1 cellular context compared by ENCODE assay signal in the genomic region with DNA sequence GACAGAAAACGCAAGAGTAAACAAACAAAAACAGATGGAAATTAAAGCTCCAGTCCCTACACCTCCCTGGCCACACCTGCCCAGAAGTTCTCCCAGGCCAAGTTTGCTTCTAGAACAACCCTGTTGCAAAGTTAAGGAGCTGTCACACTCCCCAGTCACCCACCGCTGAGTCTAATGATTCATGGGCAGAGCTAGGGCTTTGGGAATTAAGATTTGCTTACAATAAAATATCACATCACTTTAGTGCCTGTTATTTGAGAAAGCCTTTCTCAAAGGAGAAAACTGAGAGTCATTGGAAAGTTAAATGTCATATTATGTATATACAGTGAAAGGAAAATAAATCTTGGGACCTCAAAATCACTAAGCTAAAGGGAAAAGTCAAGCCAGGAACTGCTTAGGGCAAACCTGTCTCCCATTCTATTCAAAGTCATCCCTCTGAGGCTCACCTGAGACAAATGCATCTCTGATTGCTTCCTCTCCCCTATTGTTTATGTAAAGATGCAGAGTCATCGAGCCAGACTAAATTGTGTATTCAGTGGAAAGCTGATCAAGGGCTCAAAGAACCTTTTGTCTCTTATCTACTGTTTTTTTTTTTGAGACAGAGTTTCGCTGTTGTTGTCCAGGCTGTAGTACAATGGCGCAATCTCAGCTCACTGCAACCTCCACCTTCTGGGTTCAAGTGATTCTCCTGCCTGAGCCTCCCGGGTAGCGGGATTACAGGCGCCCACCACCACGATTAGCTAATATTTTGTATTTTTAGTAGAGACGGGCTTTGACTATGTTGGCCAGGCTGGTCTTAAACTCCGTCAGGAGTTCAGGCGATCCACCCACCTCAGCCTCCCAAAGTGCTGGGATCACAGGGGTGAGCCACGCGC.
TF ChIP-seq lines count a peak whose summit lies in the region.

No MANE protein-coding gene starts in this region.

TF ChIP-seq in HepG2, 621 proteins besides CTCF, POLR2A, EP300 and RAD21 (continued from another document and continues in another):
- TF ChIP-seq, protein P1, sequence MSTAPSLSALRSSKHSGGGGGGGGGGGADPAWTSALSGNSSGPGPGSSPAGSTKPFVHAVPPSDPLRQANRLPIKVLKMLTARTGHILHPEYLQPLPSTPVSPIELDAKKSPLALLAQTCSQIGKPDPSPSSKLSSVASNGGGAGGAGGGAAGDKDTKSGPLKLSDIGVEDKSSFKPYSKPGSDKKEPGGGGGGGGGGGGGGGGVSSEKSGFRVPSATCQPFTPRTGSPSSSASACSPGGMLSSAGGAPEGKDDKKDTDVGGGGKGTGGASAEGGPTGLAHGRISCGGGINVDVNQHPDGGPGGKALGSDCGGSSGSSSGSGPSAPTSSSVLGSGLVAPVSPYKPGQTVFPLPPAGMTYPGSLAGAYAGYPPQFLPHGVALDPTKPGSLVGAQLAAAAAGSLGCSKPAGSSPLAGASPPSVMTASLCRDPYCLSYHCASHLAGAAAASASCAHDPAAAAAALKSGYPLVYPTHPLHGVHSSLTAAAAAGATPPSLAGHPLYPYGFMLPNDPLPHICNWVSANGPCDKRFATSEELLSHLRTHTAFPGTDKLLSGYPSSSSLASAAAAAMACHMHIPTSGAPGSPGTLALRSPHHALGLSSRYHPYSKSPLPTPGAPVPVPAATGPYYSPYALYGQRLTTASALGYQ (CRISPR knock-in tag; IDR thresholded peaks at IDR 0.05) = 0 out of 2 replicates have a peak, but pooled peaks have one; percentile 35
- peak; percentile 100 for TF ChIP-seq KDM1A (CRISPR knock-in tag; IDR thresholded peaks at IDR 0.05)
- TF ChIP-seq ZNF234 (CRISPR knock-in tag; conservative IDR thresholded peaks at IDR 0.05) = no peak
- TF ChIP-seq POLR2AphosphoS2 (IDR thresholded peaks at IDR 0.05; ENCODE audit: low read depth, low read length) = no peak
- no peak for TF ChIP-seq JUND (CRISPR knock-in tag; IDR thresholded peaks at IDR 0.05)
- TF ChIP-seq ZNF557 (CRISPR knock-in tag; IDR thresholded peaks at IDR 0.05) = no peak
- TF ChIP-seq HNRNPK (IDR thresholded peaks at IDR 0.05; ENCODE audit: low read depth, low read length, poor library complexity, severe bottlenecking) = no peak
- no peak for TF ChIP-seq ZNF225 (CRISPR knock-in tag; IDR thresholded peaks at IDR 0.05)
- TF ChIP-seq ZKSCAN8 (CRISPR knock-in tag; IDR thresholded peaks at IDR 0.05; ENCODE audit: borderline replicate concordance) = peak; percentile 53; the same call in 1 of the 2 replicates
- no peak for TF ChIP-seq ZNF850 (CRISPR knock-in tag; conservative IDR thresholded peaks at IDR 0.05)
- no peak for TF ChIP-seq HCFC1 (IDR thresholded peaks at IDR 0.05; ENCODE audit: low read depth, low read length)
- TF ChIP-seq, protein P2, sequence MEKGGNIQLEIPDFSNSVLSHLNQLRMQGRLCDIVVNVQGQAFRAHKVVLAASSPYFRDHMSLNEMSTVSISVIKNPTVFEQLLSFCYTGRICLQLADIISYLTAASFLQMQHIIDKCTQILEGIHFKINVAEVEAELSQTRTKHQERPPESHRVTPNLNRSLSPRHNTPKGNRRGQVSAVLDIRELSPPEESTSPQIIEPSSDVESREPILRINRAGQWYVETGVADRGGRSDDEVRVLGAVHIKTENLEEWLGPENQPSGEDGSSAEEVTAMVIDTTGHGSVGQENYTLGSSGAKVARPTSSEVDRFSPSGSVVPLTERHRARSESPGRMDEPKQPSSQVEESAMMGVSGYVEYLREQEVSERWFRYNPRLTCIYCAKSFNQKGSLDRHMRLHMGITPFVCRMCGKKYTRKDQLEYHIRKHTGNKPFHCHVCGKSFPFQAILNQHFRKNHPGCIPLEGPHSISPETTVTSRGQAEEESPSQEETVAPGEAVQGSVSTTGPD (CRISPR knock-in tag; IDR thresholded peaks at IDR 0.05) = no peak
- no peak for TF ChIP-seq IKZF4 (CRISPR knock-in tag; IDR thresholded peaks at IDR 0.05; ENCODE audit: borderline replicate concordance, low read depth, not compliant biosample characterization)
- TF ChIP-seq AGO2 (optimal IDR thresholded peaks at IDR 0.05; ENCODE audit: low read depth, low read length) = no peak
- TF ChIP-seq ZNF766 (CRISPR knock-in tag; IDR thresholded peaks at IDR 0.05; ENCODE audit: borderline replicate concordance) = no peak
- no peak for TF ChIP-seq ATAD3A (CRISPR knock-in tag; IDR thresholded peaks at IDR 0.05)
- 0 out of 2 replicates have a peak, but pooled peaks have one; percentile 29 for TF ChIP-seq YEATS4 (CRISPR knock-in tag; IDR thresholded peaks at IDR 0.05; ENCODE audit: borderline replicate concordance)
- TF ChIP-seq ZNF746 (CRISPR knock-in tag; IDR thresholded peaks at IDR 0.05) = no peak
- TF ChIP-seq ZFP37 (CRISPR knock-in tag; IDR thresholded peaks at IDR 0.05; ENCODE audit: borderline replicate concordance) = no peak
- TF ChIP-seq, protein P3, sequence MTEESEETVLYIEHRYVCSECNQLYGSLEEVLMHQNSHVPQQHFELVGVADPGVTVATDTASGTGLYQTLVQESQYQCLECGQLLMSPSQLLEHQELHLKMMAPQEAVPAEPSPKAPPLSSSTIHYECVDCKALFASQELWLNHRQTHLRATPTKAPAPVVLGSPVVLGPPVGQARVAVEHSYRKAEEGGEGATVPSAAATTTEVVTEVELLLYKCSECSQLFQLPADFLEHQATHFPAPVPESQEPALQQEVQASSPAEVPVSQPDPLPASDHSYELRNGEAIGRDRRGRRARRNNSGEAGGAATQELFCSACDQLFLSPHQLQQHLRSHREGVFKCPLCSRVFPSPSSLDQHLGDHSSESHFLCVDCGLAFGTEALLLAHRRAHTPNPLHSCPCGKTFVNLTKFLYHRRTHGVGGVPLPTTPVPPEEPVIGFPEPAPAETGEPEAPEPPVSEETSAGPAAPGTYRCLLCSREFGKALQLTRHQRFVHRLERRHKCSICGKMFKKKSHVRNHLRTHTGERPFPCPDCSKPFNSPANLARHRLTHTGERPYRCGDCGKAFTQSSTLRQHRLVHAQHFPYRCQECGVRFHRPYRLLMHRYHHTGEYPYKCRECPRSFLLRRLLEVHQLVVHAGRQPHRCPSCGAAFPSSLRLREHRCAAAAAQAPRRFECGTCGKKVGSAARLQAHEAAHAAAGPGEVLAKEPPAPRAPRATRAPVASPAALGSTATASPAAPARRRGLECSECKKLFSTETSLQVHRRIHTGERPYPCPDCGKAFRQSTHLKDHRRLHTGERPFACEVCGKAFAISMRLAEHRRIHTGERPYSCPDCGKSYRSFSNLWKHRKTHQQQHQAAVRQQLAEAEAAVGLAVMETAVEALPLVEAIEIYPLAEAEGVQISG (CRISPR knock-in tag; IDR thresholded peaks at IDR 0.05) = 0 out of 2 replicates have a peak, but pooled peaks have one; percentile 26
- TF ChIP-seq, protein P4, sequence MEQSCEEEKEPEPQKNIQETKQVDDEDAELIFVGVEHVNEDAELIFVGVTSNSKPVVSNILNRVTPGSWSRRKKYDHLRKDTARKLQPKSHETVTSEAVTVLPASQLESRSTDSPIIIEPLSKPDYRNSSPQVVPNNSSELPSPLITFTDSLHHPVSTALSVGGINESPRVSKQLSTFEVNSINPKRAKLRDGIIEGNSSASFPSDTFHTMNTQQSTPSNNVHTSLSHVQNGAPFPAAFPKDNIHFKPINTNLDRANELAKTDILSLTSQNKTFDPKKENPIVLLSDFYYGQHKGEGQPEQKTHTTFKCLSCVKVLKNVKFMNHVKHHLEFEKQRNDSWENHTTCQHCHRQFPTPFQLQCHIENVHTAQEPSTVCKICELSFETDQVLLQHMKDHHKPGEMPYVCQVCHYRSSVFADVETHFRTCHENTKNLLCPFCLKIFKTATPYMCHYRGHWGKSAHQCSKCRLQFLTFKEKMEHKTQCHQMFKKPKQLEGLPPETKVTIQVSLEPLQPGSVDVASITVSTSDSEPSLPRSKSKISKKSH (CRISPR knock-in tag; IDR thresholded peaks at IDR 0.05; ENCODE audit: borderline replicate concordance) = no peak
- TF ChIP-seq, protein P5, sequence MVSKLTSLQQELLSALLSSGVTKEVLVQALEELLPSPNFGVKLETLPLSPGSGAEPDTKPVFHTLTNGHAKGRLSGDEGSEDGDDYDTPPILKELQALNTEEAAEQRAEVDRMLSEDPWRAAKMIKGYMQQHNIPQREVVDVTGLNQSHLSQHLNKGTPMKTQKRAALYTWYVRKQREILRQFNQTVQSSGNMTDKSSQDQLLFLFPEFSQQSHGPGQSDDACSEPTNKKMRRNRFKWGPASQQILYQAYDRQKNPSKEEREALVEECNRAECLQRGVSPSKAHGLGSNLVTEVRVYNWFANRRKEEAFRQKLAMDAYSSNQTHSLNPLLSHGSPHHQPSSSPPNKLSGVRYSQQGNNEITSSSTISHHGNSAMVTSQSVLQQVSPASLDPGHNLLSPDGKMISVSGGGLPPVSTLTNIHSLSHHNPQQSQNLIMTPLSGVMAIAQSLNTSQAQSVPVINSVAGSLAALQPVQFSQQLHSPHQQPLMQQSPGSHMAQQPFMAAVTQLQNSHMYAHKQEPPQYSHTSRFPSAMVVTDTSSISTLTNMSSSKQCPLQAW (CRISPR knock-in tag; IDR thresholded peaks at IDR 0.05) = 0 out of 2 replicates have a peak, but pooled peaks have one; percentile 41
- TF ChIP-seq BHLHE40 (IDR thresholded peaks at IDR 0.05; ENCODE audit: low read length) = no peak
- TF ChIP-seq ZNF253 (CRISPR knock-in tag; IDR thresholded peaks at IDR 0.05; ENCODE audit: borderline replicate concordance) = no peak
- TF ChIP-seq, protein P6, sequence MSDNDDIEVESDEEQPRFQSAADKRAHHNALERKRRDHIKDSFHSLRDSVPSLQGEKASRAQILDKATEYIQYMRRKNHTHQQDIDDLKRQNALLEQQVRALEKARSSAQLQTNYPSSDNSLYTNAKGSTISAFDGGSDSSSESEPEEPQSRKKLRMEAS (IDR thresholded peaks at IDR 0.05) = peak; percentile 45; the same call in 1 of the 2 replicates
- no peak for TF ChIP-seq KLF11 (CRISPR knock-in tag; IDR thresholded peaks at IDR 0.05)
- no peak for TF ChIP-seq FOXK2 (IDR thresholded peaks at IDR 0.05)
- no peak for TF ChIP-seq ZNF558 (CRISPR knock-in tag; IDR thresholded peaks at IDR 0.05; ENCODE audit: borderline replicate concordance)
- TF ChIP-seq FOXP1 (IDR thresholded peaks at IDR 0.05) = peak; percentile 84
- peak; percentile 80 for TF ChIP-seq FOXP1 (CRISPR knock-in tag; IDR thresholded peaks at IDR 0.05)
- no peak for TF ChIP-seq ZNF790 (CRISPR knock-in tag; IDR thresholded peaks at IDR 0.05; ENCODE audit: borderline replicate concordance)
- no peak for TF ChIP-seq ZNF543 (CRISPR knock-in tag; IDR thresholded peaks at IDR 0.05)
- TF ChIP-seq GABPA (IDR thresholded peaks at IDR 0.05; ENCODE audit: low read depth, low read length) = no peak
- TF ChIP-seq GABPA (CRISPR knock-in tag; IDR thresholded peaks at IDR 0.05; ENCODE audit: low read depth) = no peak
- TF ChIP-seq ZFP82 (CRISPR knock-in tag; IDR thresholded peaks at IDR 0.05; ENCODE audit: borderline replicate concordance) = no peak
- no peak for TF ChIP-seq ZNF619 (CRISPR knock-in tag; IDR thresholded peaks at IDR 0.05)
- peak; percentile 64; the same call in 1 of the 2 replicates for TF ChIP-seq GATA4 (IDR thresholded peaks at IDR 0.05; ENCODE audit: borderline replicate concordance, low read depth)
- TF ChIP-seq MEIS2 (CRISPR knock-in tag; IDR thresholded peaks at IDR 0.05) = no peak
- TF ChIP-seq, protein P7, sequence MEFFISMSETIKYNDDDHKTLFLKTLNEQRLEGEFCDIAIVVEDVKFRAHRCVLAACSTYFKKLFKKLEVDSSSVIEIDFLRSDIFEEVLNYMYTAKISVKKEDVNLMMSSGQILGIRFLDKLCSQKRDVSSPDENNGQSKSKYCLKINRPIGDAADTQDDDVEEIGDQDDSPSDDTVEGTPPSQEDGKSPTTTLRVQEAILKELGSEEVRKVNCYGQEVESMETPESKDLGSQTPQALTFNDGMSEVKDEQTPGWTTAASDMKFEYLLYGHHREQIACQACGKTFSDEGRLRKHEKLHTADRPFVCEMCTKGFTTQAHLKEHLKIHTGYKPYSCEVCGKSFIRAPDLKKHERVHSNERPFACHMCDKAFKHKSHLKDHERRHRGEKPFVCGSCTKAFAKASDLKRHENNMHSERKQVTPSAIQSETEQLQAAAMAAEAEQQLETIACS (CRISPR knock-in tag; IDR thresholded peaks at IDR 0.05) = no peak
- no peak for TF ChIP-seq PCBP2 (optimal IDR thresholded peaks at IDR 0.05; ENCODE audit: low read depth, low read length, poor library complexity, severe bottlenecking)
- no peak for TF ChIP-seq ZNF501 (CRISPR knock-in tag; IDR thresholded peaks at IDR 0.05)
- TF ChIP-seq, protein P8, sequence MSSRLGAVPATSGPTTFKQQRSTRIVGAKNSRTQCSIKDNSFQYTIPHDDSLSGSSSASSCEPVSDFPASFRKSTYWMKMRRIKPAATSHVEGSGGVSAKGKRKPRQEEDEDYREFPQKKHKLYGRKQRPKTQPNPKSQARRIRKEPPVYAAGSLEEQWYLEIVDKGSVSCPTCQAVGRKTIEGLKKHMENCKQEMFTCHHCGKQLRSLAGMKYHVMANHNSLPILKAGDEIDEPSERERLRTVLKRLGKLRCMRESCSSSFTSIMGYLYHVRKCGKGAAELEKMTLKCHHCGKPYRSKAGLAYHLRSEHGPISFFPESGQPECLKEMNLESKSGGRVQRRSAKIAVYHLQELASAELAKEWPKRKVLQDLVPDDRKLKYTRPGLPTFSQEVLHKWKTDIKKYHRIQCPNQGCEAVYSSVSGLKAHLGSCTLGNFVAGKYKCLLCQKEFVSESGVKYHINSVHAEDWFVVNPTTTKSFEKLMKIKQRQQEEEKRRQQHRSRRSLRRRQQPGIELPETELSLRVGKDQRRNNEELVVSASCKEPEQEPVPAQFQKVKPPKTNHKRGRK (CRISPR knock-in tag; IDR thresholded peaks at IDR 0.05) = no peak
- 0 out of 2 replicates have a peak, but pooled peaks have one; percentile 5 for TF ChIP-seq STAG1 (CRISPR knock-in tag; IDR thresholded peaks at IDR 0.05)
- no peak for TF ChIP-seq MEF2D (CRISPR knock-in tag; IDR thresholded peaks at IDR 0.05)
- no peak for TF ChIP-seq ZNF329 (CRISPR knock-in tag; IDR thresholded peaks at IDR 0.05; ENCODE audit: low read depth)
- TF ChIP-seq CCAR2 (optimal IDR thresholded peaks at IDR 0.05; ENCODE audit: low read depth, low read length) = no peak
- TF ChIP-seq, protein P9, sequence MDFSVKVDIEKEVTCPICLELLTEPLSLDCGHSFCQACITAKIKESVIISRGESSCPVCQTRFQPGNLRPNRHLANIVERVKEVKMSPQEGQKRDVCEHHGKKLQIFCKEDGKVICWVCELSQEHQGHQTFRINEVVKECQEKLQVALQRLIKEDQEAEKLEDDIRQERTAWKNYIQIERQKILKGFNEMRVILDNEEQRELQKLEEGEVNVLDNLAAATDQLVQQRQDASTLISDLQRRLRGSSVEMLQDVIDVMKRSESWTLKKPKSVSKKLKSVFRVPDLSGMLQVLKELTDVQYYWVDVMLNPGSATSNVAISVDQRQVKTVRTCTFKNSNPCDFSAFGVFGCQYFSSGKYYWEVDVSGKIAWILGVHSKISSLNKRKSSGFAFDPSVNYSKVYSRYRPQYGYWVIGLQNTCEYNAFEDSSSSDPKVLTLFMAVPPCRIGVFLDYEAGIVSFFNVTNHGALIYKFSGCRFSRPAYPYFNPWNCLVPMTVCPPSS (IDR thresholded peaks at IDR 0.05) = no peak
